Comparison of ENCODE assay signal across 14 cellular contexts in the genomic region with DNA sequence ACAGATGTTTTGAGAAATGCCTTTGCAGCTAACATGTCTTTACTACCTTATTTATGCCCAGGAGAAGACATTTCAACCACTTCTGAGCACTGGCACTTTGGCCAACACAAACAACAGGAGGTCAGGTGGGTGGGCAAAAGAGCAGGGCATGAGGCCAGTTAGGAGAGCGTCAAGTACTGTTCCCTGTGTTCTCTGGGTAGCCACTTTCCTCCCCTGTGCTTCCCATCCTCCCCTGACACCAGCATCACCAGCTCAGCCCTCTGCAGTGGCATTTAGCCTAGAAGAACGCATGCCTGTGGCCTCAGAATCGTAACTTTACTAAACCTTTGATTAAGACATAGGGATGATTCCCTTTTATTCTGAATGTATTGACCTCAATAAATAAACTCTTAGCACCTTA. TPM values are rescaled to one million over a fixed set of nuclear protein-coding genes. Genes with fewer than 3 reads are reported as not detected.
DNase-seq lines count a peak whose midpoint lies in the region; ATAC-seq, FAIRE-seq and TF ChIP-seq lines count a peak whose summit lies in the region.
"Had no signal": no experiment of that assay in that cellular context is flagged by ENCODE, and none has a peak within 500 bp of the region (broad histone marks: within the 10 kb centered on the region; RNA-seq: fewer than 3 reads in every experiment).

No MANE protein-coding gene starts in this region.

- peaks cover 3% of the 10 kb centered on the region for H3K27me3 Mint-ChIP-seq in T-helper 2 cell treated with Interferon-gamma antibody and Interleukin-4, amounts not matched to agents 5 μg/mL and 100 μg/mL, for 36 hours (ENCODE audit: low read depth)
- no peaks in the 10 kb centered on the region for H3K27me3 Mint-ChIP-seq in stimulated activated naive B cell treated with anti-CD40 and anti-IgM and Interleukin-4, amounts not matched to agents 10 μg/mL and 1 μg/mL and 100 μg/mL, for 72 hours

- H3K36me3 ChIP-seq in WERI-Rb-1 (no peaks in the 10 kb centered on the region), gastroesophageal sphincter (no peaks in the 10 kb centered on the region)

- H3K27ac Mint-ChIP-seq in T-helper 2 cell treated with Interferon-gamma antibody and Interleukin-4, amounts not matched to agents 5 μg/mL and 100 μg/mL, for 36 hours: peak overlapping the region; percentile 76
- peak overlapping the region; percentile 83 for H3K27ac Mint-ChIP-seq in stimulated activated naive B cell treated with anti-CD40 and anti-IgM and Interleukin-4, amounts not matched to agents 10 μg/mL and 1 μg/mL and 100 μg/mL, for 72 hours

- no peak for FAIRE-seq in frontal cortex (lab: Jason Lieb, UNC)
- FAIRE-seq: bronchial epithelial cell had no signal

- H3K9me3 Mint-ChIP-seq in T-helper 2 cell treated with Interferon-gamma antibody and Interleukin-4, amounts not matched to agents 5 μg/mL and 100 μg/mL, for 36 hours: no peaks in the 10 kb centered on the region
- no peaks in the 10 kb centered on the region for H3K9me3 Mint-ChIP-seq in stimulated activated naive B cell treated with anti-CD40 and anti-IgM and Interleukin-4, amounts not matched to agents 10 μg/mL and 1 μg/mL and 100 μg/mL, for 72 hours

- H3K4me1 Mint-ChIP-seq in T-helper 2 cell treated with Interferon-gamma antibody and Interleukin-4, amounts not matched to agents 5 μg/mL and 100 μg/mL, for 36 hours (ENCODE audit: low read depth): peaks cover 89% of the 10 kb centered on the region
- H3K4me1 Mint-ChIP-seq in stimulated activated naive B cell treated with anti-CD40 and anti-IgM and Interleukin-4, amounts not matched to agents 10 μg/mL and 1 μg/mL and 100 μg/mL, for 72 hours: peaks cover 82 to 94% of the 10 kb centered on the region in 2 donors

- H3K27ac ChIP-seq in WERI-Rb-1 (peak overlapping the region; percentile 98), gastroesophageal sphincter (peak overlapping the region in 3 of 4 donors; percentile 77 to 98 (median 86))

- H3K27me3 ChIP-seq in WERI-Rb-1 (ENCODE audit: insufficient read depth, low read depth, severe bottlenecking) (no peaks in the 10 kb centered on the region), gastroesophageal sphincter (no peaks in the 10 kb centered on the region)

- DNase-seq in T-helper 2 cell treated with Interferon-gamma antibody and Interleukin-4, amounts not matched to agents 5 μg/mL and 100 μg/mL, for 36 hours (ENCODE audit: low spot score): no peak
- DNase-seq in T-helper 2 cell (no peak), WERI-Rb-1 (no peak), frontal cortex (ENCODE audit: low spot score in 2 of 2) (no peak)
- no peak for DNase-seq in stimulated activated naive B cell treated with anti-CD40 and anti-IgM and Interleukin-4, amounts not matched to agents 10 μg/mL and 1 μg/mL and 100 μg/mL, for 72 hours
- DNase-seq: activated CD4-positive, CD25-positive, alpha-beta regulatory T cell treated with anti-CD3 and anti-CD28 coated beads, Interleukin-2, amount 50 U/mL, for 72 hours; foreskin melanocyte; mesenchymal stem cell; trophoblast cell had no signal

- H3K4me3 Mint-ChIP-seq in T-helper 2 cell treated with Interferon-gamma antibody and Interleukin-4, amounts not matched to agents 5 μg/mL and 100 μg/mL, for 36 hours: peak overlapping the region; percentile 72
- H3K4me3 Mint-ChIP-seq in stimulated activated naive B cell treated with anti-CD40 and anti-IgM and Interleukin-4, amounts not matched to agents 10 μg/mL and 1 μg/mL and 100 μg/mL, for 72 hours: peak overlapping the region in 1 of 2 donors; percentile 6

- peaks cover 0 to 86% (median 37%) of the 10 kb centered on the region in 3 donors for H3K4me1 ChIP-seq in gastroesophageal sphincter

- H3K9me3 ChIP-seq in WERI-Rb-1 (ENCODE audit: severe bottlenecking): no peaks in the 10 kb centered on the region
- no peaks in the 10 kb centered on the region for H3K9me3 ChIP-seq in gastroesophageal sphincter

- no peak for TF ChIP-seq EP300 in gastroesophageal sphincter (IDR thresholded peaks at IDR 0.05)

- no peak overlapping the region for H3K4me3 ChIP-seq in WERI-Rb-1 (ENCODE audit: low read depth, low read length)
- no peak overlapping the region for H3K4me3 ChIP-seq in gastroesophageal sphincter

- no peak for ATAC-seq in gastroesophageal sphincter
- no peak for ATAC-seq in stimulated activated naive B cell treated with anti-CD40 and anti-IgM and Interleukin-4, amounts not matched to agents 10 μg/mL and 1 μg/mL and 100 μg/mL, for 72 hours (replicated peaks)
- no peak for ATAC-seq in GM21447 (IDR thresholded peaks at IDR 0.05; ENCODE audit: unreplicated experiment)
- no peak for ATAC-seq in GM19324 (IDR thresholded peaks at IDR 0.05; ENCODE audit: low FRiP score, unreplicated experiment)
- ATAC-seq: Panc1 had no signal

- no peak for TF ChIP-seq POLR2A in gastroesophageal sphincter (IDR thresholded peaks at IDR 0.05)

- TF ChIP-seq CTCF in WERI-Rb-1 (IDR thresholded peaks at IDR 0.05; ENCODE audit: low read depth, low read length) (no peak), gastroesophageal sphincter (IDR thresholded peaks at IDR 0.05) (no peak)

- no peaks in the 10 kb centered on the region for H3K36me3 Mint-ChIP-seq in T-helper 2 cell treated with Interferon-gamma antibody and Interleukin-4, amounts not matched to agents 5 μg/mL and 100 μg/mL, for 36 hours (ENCODE audit: low read depth)
- peaks cover under 1 to 5% of the 10 kb centered on the region in 2 donors for H3K36me3 Mint-ChIP-seq in stimulated activated naive B cell treated with anti-CD40 and anti-IgM and Interleukin-4, amounts not matched to agents 10 μg/mL and 1 μg/mL and 100 μg/mL, for 72 hours

- 82 to 89% methylated on average over 3 of the region's 3 CpGs for WGBS in gastroesophageal sphincter (ENCODE audit: low coverage in 1 of 2), 2 donors

RNA-seq across cellular contexts. Expression of a gene that starts 18.3 kb away (rescaled TPM):
- total RNA-seq in gastroesophageal sphincter (100 to 1,000 TPM in 3 of 4 donors, 10 to 100 TPM in 1; 74.5 to 169 (median 116) TPM), frontal cortex (5.3 TPM)

RNA-seq across cellular contexts. Expression of a gene that starts 27.3 kb away (rescaled TPM):
- total RNA-seq in gastroesophageal sphincter (10 to 100 TPM; 19.3 to 53.6 (median 37.9) TPM), frontal cortex (1.6 TPM)

Comparison
In these comparisons a context has a peak if more than half of its experiments do, and no peak if none do; other contexts are left out.
1. RNA of a gene that starts 18.3 kb away (total RNA-seq): 74.5 to 169 TPM in gastroesophageal sphincter; 5.3 TPM in frontal cortex (single experiment); every median in the first group is over 10 times any median in the second.